Comparison of ENCODE assay signal across 1 cellular context in genomic region chr6:26222587-26222986, GRCh38.
TF ChIP-seq lines count a peak whose summit lies in the region.

No MANE protein-coding gene starts in this region.

TF ChIP-seq in HepG2, 621 proteins besides CTCF, POLR2A, EP300 and RAD21 (continued from another document):
- TF ChIP-seq, protein P1, sequence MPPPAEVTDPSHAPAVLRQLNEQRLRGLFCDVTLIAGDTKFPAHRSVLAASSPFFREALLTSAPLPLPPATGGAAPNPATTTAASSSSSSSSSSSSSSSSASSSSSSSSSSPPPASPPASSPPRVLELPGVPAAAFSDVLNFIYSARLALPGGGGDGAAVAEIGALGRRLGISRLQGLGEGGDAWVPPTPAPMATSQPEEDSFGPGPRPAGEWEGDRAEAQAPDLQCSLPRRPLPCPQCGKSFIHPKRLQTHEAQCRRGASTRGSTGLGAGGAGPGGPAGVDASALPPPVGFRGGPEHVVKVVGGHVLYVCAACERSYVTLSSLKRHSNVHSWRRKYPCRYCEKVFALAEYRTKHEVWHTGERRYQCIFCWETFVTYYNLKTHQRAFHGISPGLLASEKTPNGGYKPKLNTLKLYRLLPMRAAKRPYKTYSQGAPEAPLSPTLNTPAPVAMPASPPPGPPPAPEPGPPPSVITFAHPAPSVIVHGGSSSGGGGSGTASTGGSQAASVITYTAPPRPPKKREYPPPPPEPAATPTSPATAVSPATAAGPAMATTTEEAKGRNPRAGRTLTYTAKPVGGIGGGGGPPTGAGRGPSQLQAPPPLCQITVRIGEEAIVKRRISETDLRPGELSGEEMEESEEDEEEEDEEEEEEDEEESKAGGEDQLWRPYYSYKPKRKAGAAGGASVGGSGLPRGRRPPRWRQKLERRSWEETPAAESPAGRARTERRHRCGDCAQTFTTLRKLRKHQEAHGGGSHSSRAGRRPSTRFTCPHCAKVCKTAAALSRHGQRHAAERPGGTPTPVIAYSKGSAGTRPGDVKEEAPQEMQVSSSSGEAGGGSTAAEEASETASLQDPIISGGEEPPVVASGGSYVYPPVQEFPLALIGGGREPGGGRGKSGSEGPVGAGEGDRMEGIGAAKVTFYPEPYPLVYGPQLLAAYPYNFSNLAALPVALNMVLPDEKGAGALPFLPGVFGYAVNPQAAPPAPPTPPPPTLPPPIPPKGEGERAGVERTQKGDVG (CRISPR knock-in tag; IDR thresholded peaks at IDR 0.05; ENCODE audit: borderline replicate concordance) = no peak
- TF ChIP-seq ATF4 (CRISPR knock-in tag; IDR thresholded peaks at IDR 0.05) (no peak), SMAD3 (CRISPR knock-in tag; IDR thresholded peaks at IDR 0.05) (no peak), SP140L (CRISPR knock-in tag; IDR thresholded peaks at IDR 0.05; ENCODE audit: borderline replicate concordance) (no peak), ZNF441 (CRISPR knock-in tag; IDR thresholded peaks at IDR 0.05; ENCODE audit: borderline replicate concordance) (no peak), KDM3A (CRISPR knock-in tag; IDR thresholded peaks at IDR 0.05; ENCODE audit: low read depth) (no peak), ZMYM2 (CRISPR knock-in tag; IDR thresholded peaks at IDR 0.05) (no peak), THAP7 (CRISPR knock-in tag; IDR thresholded peaks at IDR 0.05) (no peak), ATRX (CRISPR knock-in tag; IDR thresholded peaks at IDR 0.05; ENCODE audit: borderline replicate concordance) (no peak), ZNF160 (CRISPR knock-in tag; IDR thresholded peaks at IDR 0.05) (no peak), RFX5 (IDR thresholded peaks at IDR 0.05; ENCODE audit: low read depth, low read length) (no peak)
- TF ChIP-seq, protein P2, sequence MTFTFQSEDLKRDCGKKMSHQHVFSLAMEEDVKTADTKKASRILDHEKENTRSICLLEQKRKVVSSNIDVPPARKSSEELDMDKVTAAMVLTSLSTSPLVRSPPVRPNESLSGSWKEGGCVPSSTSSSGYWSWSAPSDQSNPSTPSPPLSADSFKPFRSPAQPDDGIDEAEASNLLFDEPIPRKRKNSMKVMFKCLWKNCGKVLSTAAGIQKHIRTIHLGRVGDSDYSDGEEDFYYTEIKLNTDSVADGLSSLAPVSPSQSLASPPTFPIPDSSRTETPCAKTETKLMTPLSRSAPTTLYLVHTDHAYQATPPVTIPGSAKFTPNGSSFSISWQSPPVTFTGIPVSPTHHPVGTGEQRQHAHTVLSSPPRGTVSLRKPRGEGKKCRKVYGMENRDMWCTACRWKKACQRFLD (CRISPR knock-in tag; IDR thresholded peaks at IDR 0.05; ENCODE audit: borderline replicate concordance) = no peak
- TF ChIP-seq, protein P3, sequence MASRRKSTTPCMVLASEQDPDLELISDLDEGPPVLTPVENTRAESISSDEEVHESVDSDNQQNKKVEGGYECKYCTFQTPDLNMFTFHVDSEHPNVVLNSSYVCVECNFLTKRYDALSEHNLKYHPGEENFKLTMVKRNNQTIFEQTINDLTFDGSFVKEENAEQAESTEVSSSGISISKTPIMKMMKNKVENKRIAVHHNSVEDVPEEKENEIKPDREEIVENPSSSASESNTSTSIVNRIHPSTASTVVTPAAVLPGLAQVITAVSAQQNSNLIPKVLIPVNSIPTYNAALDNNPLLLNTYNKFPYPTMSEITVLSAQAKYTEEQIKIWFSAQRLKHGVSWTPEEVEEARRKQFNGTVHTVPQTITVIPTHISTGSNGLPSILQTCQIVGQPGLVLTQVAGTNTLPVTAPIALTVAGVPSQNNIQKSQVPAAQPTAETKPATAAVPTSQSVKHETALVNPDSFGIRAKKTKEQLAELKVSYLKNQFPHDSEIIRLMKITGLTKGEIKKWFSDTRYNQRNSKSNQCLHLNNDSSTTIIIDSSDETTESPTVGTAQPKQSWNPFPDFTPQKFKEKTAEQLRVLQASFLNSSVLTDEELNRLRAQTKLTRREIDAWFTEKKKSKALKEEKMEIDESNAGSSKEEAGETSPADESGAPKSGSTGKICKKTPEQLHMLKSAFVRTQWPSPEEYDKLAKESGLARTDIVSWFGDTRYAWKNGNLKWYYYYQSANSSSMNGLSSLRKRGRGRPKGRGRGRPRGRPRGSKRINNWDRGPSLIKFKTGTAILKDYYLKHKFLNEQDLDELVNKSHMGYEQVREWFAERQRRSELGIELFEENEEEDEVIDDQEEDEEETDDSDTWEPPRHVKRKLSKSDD (CRISPR knock-in tag; IDR thresholded peaks at IDR 0.05; ENCODE audit: low read depth) = no peak
- TF ChIP-seq, protein P4, sequence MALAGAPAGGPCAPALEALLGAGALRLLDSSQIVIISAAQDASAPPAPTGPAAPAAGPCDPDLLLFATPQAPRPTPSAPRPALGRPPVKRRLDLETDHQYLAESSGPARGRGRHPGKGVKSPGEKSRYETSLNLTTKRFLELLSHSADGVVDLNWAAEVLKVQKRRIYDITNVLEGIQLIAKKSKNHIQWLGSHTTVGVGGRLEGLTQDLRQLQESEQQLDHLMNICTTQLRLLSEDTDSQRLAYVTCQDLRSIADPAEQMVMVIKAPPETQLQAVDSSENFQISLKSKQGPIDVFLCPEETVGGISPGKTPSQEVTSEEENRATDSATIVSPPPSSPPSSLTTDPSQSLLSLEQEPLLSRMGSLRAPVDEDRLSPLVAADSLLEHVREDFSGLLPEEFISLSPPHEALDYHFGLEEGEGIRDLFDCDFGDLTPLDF (CRISPR knock-in tag; IDR thresholded peaks at IDR 0.05) = no peak
